1 cellular context compared by ENCODE assay signal in genomic region chr11:10669258-10670033, GRCh38.
TF ChIP-seq lines count a peak whose summit lies in the region.

No MANE protein-coding gene starts in this region.

TF ChIP-seq in K562, 482 proteins besides CTCF, POLR2A, EP300 and RAD21:
- TF ChIP-seq PRDM10 (IDR thresholded peaks at IDR 0.05; ENCODE audit: partially characterized antibody): peak; percentile 48
- TF ChIP-seq ARNT (IDR thresholded peaks at IDR 0.05): no peak
- no peak for TF ChIP-seq NUFIP1 (IDR thresholded peaks at IDR 0.05; ENCODE audit: partially characterized antibody)
- TF ChIP-seq PBX2 (CRISPR knock-in tag; IDR thresholded peaks at IDR 0.05; ENCODE audit: low read depth): no peak
- peak; percentile 65 for TF ChIP-seq PBX2 (tag; conservative IDR thresholded peaks at IDR 0.05; ENCODE audit: low read depth)
- TF ChIP-seq MBD1 (CRISPR knock-in tag; IDR thresholded peaks at IDR 0.05): no peak
- TF ChIP-seq SRF (CRISPR knock-in tag; IDR thresholded peaks at IDR 0.05): no peak
- no peak for TF ChIP-seq ELF1 (tag; IDR thresholded peaks at IDR 0.05)
- TF ChIP-seq CBFA2T3 (IDR thresholded peaks at IDR 0.05): 0 out of 2 replicates have a peak, but pooled peaks have one; percentile 4
- TF ChIP-seq MEIS2 (IDR thresholded peaks at IDR 0.05; ENCODE audit: partially characterized antibody): peak; percentile 37
- TF ChIP-seq GATA2 (CRISPR knock-in tag; IDR thresholded peaks at IDR 0.05): peak; percentile 27; the same call in 1 of the 2 replicates
TF ChIP-seq in K562: peak in this region for 5.
